In the genomic region with DNA sequence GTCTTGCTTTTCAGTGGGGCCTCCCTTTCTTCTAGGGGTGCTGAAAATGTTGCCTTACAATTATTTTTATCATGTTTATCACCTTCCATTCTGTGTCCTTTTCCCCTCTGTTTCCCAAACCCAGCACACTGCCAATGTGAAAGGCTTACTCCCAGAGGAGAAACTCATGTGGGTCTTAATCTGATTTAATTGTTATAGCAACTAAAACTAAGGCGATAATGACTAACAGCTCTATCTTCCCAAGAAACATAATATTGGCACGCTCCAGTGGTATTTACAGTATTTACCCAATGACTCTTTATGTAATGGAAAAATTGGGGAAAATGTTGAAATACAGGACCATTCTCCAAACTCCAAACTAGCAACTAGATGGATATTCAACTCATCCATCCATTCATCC, we compare ENCODE assay signal across 24 cellular contexts.
"Had no signal": no experiment of that assay in that cellular context is flagged by ENCODE, and none has a peak within 500 bp of the region (broad histone marks: within the 10 kb centered on the region; RNA-seq: fewer than 3 reads in every experiment).

No MANE protein-coding gene starts in this region.

- H3K36me3 ChIP-seq: esophagus muscularis mucosa, heart left ventricle, prostate gland, right lobe of liver, uterus had no signal

- H3K27ac ChIP-seq: epithelial cell of prostate, parathyroid adenoma, prostate gland, right lobe of liver, spleen, upper lobe of left lung, uterus had no signal

- H3K4me1 ChIP-seq: prostate gland, right lobe of liver, spleen, upper lobe of left lung, uterus had no signal

- H3K27me3 ChIP-seq: esophagus muscularis mucosa, heart left ventricle, right lobe of liver, spleen, tibial artery, upper lobe of left lung, uterus had no signal

- H3K9me3 ChIP-seq: esophagus muscularis mucosa, heart left ventricle, mucosa of descending colon, prostate gland, right lobe of liver, spleen, tibial artery, upper lobe of left lung, uterus had no signal

- ATAC-seq: left colon; left ventricle myocardium superior; mucosa of descending colon; naive thymus-derived CD8-positive, alpha-beta T cell; right lobe of liver; stimulated activated memory B cell treated with anti-CD40 and anti-IgM and Interleukin-4, amounts not matched to agents 10 μg/mL and 1 μg/mL and 100 μg/mL, for 72 hours had no signal

- DNase-seq: effector memory CD4-positive, alpha-beta T cell; foreskin melanocyte; hippocampal formation; left colon; left ventricle myocardium superior; mesendoderm; mucosa of descending colon; naive thymus-derived CD8-positive, alpha-beta T cell; right lobe of liver; stimulated activated CD4-positive, alpha-beta T cell treated with anti-CD3 and anti-CD28 coated beads, Interleukin-15, amount 100 ng/mL, for 24 hours; stimulated activated CD4-positive, alpha-beta T cell treated with anti-CD3 and anti-CD28 coated beads, Interleukin-1b, Interleukin-23, amount 100 ng/mL, for 48 hours; stimulated activated CD4-positive, alpha-beta T cell treated with anti-CD3 and anti-CD28 coated beads, Interleukin-4, amount 100 ng/mL, for 24 hours; uterus had no signal

- H3K4me3 ChIP-seq: esophagus muscularis mucosa, heart left ventricle, lung, mucosa of descending colon, prostate gland, right lobe of liver, spleen, tibial artery, upper lobe of left lung, uterus had no signal

- FAIRE-seq: endometrium had no signal
